Comparison of ENCODE assay signal across 18 cellular contexts in the genomic region with DNA sequence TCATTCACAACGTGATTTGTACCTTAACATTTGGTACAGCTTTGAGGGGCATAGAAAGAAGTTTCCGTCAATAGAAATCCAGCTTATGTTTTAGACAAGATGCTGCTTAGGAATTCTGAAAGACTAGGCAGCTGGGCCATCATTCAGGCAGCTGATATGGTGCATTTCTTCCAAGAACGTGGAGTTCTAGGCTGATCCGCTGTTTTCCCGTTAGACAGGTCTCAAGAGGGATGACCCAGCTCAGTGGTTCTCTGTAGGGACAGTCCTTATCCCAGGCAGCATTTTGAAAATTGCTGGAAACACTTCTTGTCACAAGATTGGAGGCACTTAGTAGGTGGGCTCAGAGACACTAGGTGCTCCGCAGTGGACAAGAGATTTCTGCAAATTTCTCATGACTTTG.
A peak's percentile ranks its signal among the peaks of the same experiment; 100 is the strongest.
DNase-seq lines count a peak whose midpoint lies in the region; ATAC-seq and TF ChIP-seq lines count a peak whose summit lies in the region.
"Had no signal": no experiment of that assay in that cellular context is flagged by ENCODE, and none has a peak within 500 bp of the region (broad histone marks: within the 10 kb centered on the region; RNA-seq: fewer than 3 reads in every experiment).

No MANE protein-coding gene starts in this region.

- H3K4me1 ChIP-seq in right atrium auricular region = no peaks in the 10 kb centered on the region
- H3K4me1 ChIP-seq in left ventricle myocardium inferior = no peaks in the 10 kb centered on the region
- H3K4me1 ChIP-seq in right cardiac atrium (ENCODE audit: control insufficient read depth, insufficient read depth, low read length) = no peaks in the 10 kb centered on the region
- H3K4me1 ChIP-seq in testis = no peaks in the 10 kb centered on the region
- H3K4me1 ChIP-seq: BLaER1, HAP-1 had no signal

- 78% methylated on average over 6 of the region's 6 CpGs for WGBS in right cardiac atrium
- 53% methylated on average over 6 of the region's 6 CpGs for WGBS in testis, 2 donors

- H3K4me3 ChIP-seq in right atrium auricular region (no peak overlapping the region), left ventricle myocardium inferior (no peak overlapping the region), right cardiac atrium (ENCODE audit: low read length) (no peak overlapping the region), testis (no peak overlapping the region)
- H3K4me3 ChIP-seq: BLaER1, HAP-1 had no signal

- intact Hi-C loops in Right ventricle myocardium inferior (cut with DNase I) = no loop called here
- intact Hi-C loops in left ventricle myocardium inferior (cut with micrococcal nuclease) = no loop called here
- intact Hi-C loops in right cardiac atrium (cut with DNase I) = no loop called here
- intact Hi-C loops in testis (cut with DNase I; ENCODE audit: low total_unique reads) = no loop called here

- DNase-seq in Right ventricle myocardium inferior (ENCODE audit: missing footprints) (no peak), right atrium auricular region (ENCODE audit: low spot score) (no peak), left ventricle myocardium inferior (no peak), right cardiac atrium (no peak), testis (peak; percentile 67), NCI-H345 treated with DMSO at 0.1 percent for 48 hours (lab: John Stamatoyannopoulos, UW; ENCODE audit: unreplicated experiment) (no peak)
- DNase-seq: Caco-2; CD4-positive, CD25-positive, alpha-beta regulatory T cell; CD8-positive, alpha-beta T cell; DMS153; DND-41; GOT3; HFFc6 had no signal

- H3K27ac ChIP-seq in right atrium auricular region = no peak overlapping the region
- H3K27ac ChIP-seq in left ventricle myocardium inferior (replicated peaks) = peak overlapping the region; percentile 29
- H3K27ac ChIP-seq in right cardiac atrium (ENCODE audit: low read length) = no peak overlapping the region
- H3K27ac ChIP-seq in testis = peak overlapping the region in 1 of 2 donors; percentile 28
- H3K27ac ChIP-seq: 22Rv1, BLaER1, C4-2B had no signal

- H3K9me3 ChIP-seq in right atrium auricular region = no peaks in the 10 kb centered on the region
- H3K9me3 ChIP-seq in left ventricle myocardium inferior (replicated peaks) = peaks cover 4% of the 10 kb centered on the region
- H3K9me3 ChIP-seq in right cardiac atrium (ENCODE audit: control insufficient read depth, low read length) = no peaks in the 10 kb centered on the region
- no peaks in the 10 kb centered on the region for H3K9me3 ChIP-seq in testis
- H3K9me3 ChIP-seq: BLaER1, HAP-1 had no signal

- no peak for TF ChIP-seq POLR2A in testis (IDR thresholded peaks at IDR 0.05)

- no peaks in the 10 kb centered on the region for H3K36me3 ChIP-seq in right atrium auricular region
- no peaks in the 10 kb centered on the region for H3K36me3 ChIP-seq in left ventricle myocardium inferior
- H3K36me3 ChIP-seq in testis (ENCODE audit: low read depth, missing control alignments) = no peaks in the 10 kb centered on the region
- H3K36me3 ChIP-seq: BLaER1, HAP-1 had no signal

- H3K27me3 ChIP-seq in right atrium auricular region (no peaks in the 10 kb centered on the region), left ventricle myocardium inferior (ENCODE audit: low read depth) (peaks cover 12% of the 10 kb centered on the region), right cardiac atrium (ENCODE audit: control insufficient read depth, insufficient read depth) (no peaks in the 10 kb centered on the region), testis (no peaks in the 10 kb centered on the region)
- H3K27me3 ChIP-seq: BLaER1 had no signal

- no peak for TF ChIP-seq CTCF in right atrium auricular region (IDR thresholded peaks at IDR 0.05)
- no peak for TF ChIP-seq CTCF in left ventricle myocardium inferior (IDR thresholded peaks at IDR 0.05; ENCODE audit: borderline replicate concordance)
- TF ChIP-seq CTCF in testis (IDR thresholded peaks at IDR 0.05) = no peak

- ATAC-seq in Right ventricle myocardium inferior = peak; percentile 88
- no peak for ATAC-seq in right cardiac atrium
- ATAC-seq in HG02870 (IDR thresholded peaks at IDR 0.05; ENCODE audit: unreplicated experiment) = no peak
- ATAC-seq: CD8-positive, alpha-beta T cell had no signal
